Comparison of ENCODE assay signal across 9 cellular contexts in genomic region chr4:4694296-4694772, GRCh38.
DNase-seq lines count a peak whose midpoint lies in the region; ATAC-seq, FAIRE-seq and TF ChIP-seq lines count a peak whose summit lies in the region.
"Had no signal": no experiment of that assay in that cellular context is flagged by ENCODE, and none has a peak within 500 bp of the region (broad histone marks: within the 10 kb centered on the region; RNA-seq: fewer than 3 reads in every experiment).

No MANE protein-coding gene starts in this region.

- DNase-seq in GM06990 (ENCODE audit: extremely low read depth, insufficient read length) (no peak), NCI-H2227 treated with DMSO at 0.1 percent for 48 hours (lab: John Stamatoyannopoulos, UW) (peak; percentile 14), endothelial cell of umbilical vein (ENCODE audit: low read depth, low spot score) (no peak), osteocyte (ENCODE audit: extremely low spot score, unreplicated experiment) (no peak), Peyer's patch (no peak)
- DNase-seq in activated naive CD4-positive, alpha-beta T cell treated with anti-CD3 and anti-CD28 coated beads for 36 hours, result no peak
- DNase-seq: aorta had no signal

- no peak overlapping the region for H3K4me2 ChIP-seq in endothelial cell of umbilical vein (ENCODE audit: insufficient read depth, low read length)

- TF ChIP-seq POLR2A in endothelial cell of umbilical vein (IDR thresholded peaks at IDR 0.05; ENCODE audit: low read depth, low read length), result no peak
- TF ChIP-seq POLR2A in Peyer's patch (IDR thresholded peaks at IDR 0.05), result no peak

- H3K9ac ChIP-seq in endothelial cell of umbilical vein (replicated peaks; ENCODE audit: extremely low read depth, insufficient read depth, low read length), result no peak overlapping the region

- no peaks in the 10 kb centered on the region for H3K79me2 ChIP-seq in endothelial cell of umbilical vein (ENCODE audit: control insufficient read depth, insufficient read depth, low read length)

- H3K27me3 ChIP-seq in GM06990 (replicated peaks; ENCODE audit: control insufficient read depth, insufficient read depth, low read length) (no peaks in the 10 kb centered on the region), endothelial cell of umbilical vein (ENCODE audit: control insufficient read depth in 2 of 2, insufficient read depth in 2 of 2, low read length in 2 of 2) (no peaks in the 10 kb centered on the region), Peyer's patch (no peaks in the 10 kb centered on the region)

- H3K27ac ChIP-seq in endothelial cell of umbilical vein (ENCODE audit: insufficient read depth, low read depth, low read length), result no peak overlapping the region
- no peak overlapping the region for H3K27ac ChIP-seq in Peyer's patch
- H3K27ac ChIP-seq: HL-60 had no signal

- H3K4me3 Mint-ChIP-seq in osteocyte (ENCODE audit: unreplicated experiment), result no peak overlapping the region
- no peak overlapping the region for H3K4me3 Mint-ChIP-seq in activated naive CD4-positive, alpha-beta T cell treated with anti-CD3 and anti-CD28 coated beads for 36 hours

- H3K4me1 Mint-ChIP-seq in osteocyte (ENCODE audit: unreplicated experiment), result peaks cover 21% of the 10 kb centered on the region
- H3K4me1 Mint-ChIP-seq in activated naive CD4-positive, alpha-beta T cell treated with anti-CD3 and anti-CD28 coated beads for 36 hours (ENCODE audit: low read depth), result no peaks in the 10 kb centered on the region

- H4K20me1 ChIP-seq in endothelial cell of umbilical vein (replicated peaks; ENCODE audit: control insufficient read depth, extremely low read depth, insufficient read depth, low read length), result no peaks in the 10 kb centered on the region

- POLR2A ChIA-PET in endothelial cell of umbilical vein (lab: Charles Lee), result no interaction called here

- CTCF ChIA-PET in endothelial cell of umbilical vein (lab: Charles Lee), result interaction anchor here (0.6 kb wide), 1 partner anchor 514 kb away, joined by 3 read pairs; no protein-coding TSS in a partner anchor
- CTCF ChIA-PET in activated naive CD4-positive, alpha-beta T cell treated with anti-CD3 and anti-CD28 coated beads for 36 hours (lab: Charles Lee), result no interaction called here

- dilution Hi-C loops in endothelial cell of umbilical vein (cut with MboI; ENCODE audit: extremely low pct_ligation_motif_present, low sequenced_read_pairs), result no loop called here

- intact Hi-C loops in endothelial cell of umbilical vein (cut with micrococcal nuclease), result no loop called here
- intact Hi-C loops in activated naive CD4-positive, alpha-beta T cell treated with anti-CD3 and anti-CD28 coated beads for 36 hours (cut with micrococcal nuclease), result no loop called here

- no peak overlapping the region for H3K4me3 ChIP-seq in GM06990 (replicated peaks; ENCODE audit: low read depth, low read length)
- no peak overlapping the region for H3K4me3 ChIP-seq in endothelial cell of umbilical vein (replicated peaks in 1 of 3; ENCODE audit: insufficient read depth in 1 of 3, low read depth in 1 of 3, low read length in 3 of 3)
- H3K4me3 ChIP-seq in Peyer's patch, result no peak overlapping the region

- peak overlapping the region; percentile 47 for H3K27ac Mint-ChIP-seq in osteocyte (ENCODE audit: unreplicated experiment)
- H3K27ac Mint-ChIP-seq in activated naive CD4-positive, alpha-beta T cell treated with anti-CD3 and anti-CD28 coated beads for 36 hours, result no peak overlapping the region

- FAIRE-seq in endothelial cell of umbilical vein (lab: Jason Lieb, UNC), result no peak

- H3K36me3 ChIP-seq in GM06990 (ENCODE audit: control insufficient read depth, insufficient read depth, low read length) (no peaks in the 10 kb centered on the region), endothelial cell of umbilical vein (ENCODE audit: control insufficient read depth in 2 of 2, extremely low read depth in 1 of 2, insufficient read depth in 2 of 2, low read length in 2 of 2) (no peaks in the 10 kb centered on the region), Peyer's patch (no peaks in the 10 kb centered on the region)

- H2AFZ ChIP-seq in endothelial cell of umbilical vein (ENCODE audit: low read depth, low read length), result no peak overlapping the region

- BruUV-seq in endothelial cell of umbilical vein (replicated peaks; lab: Mats Ljungman, UMichigan), result no TSS peak

- no peaks in the 10 kb centered on the region for H3K9me3 ChIP-seq in endothelial cell of umbilical vein (replicated peaks; ENCODE audit: control insufficient read depth, insufficient read depth, low read length)
- no peaks in the 10 kb centered on the region for H3K9me3 ChIP-seq in Peyer's patch

- peaks cover 3% of the 10 kb centered on the region for H3K27me3 Mint-ChIP-seq in osteocyte (ENCODE audit: unreplicated experiment)
- no peaks in the 10 kb centered on the region for H3K27me3 Mint-ChIP-seq in activated naive CD4-positive, alpha-beta T cell treated with anti-CD3 and anti-CD28 coated beads for 36 hours (ENCODE audit: low read depth)

- H3K4me1 ChIP-seq in endothelial cell of umbilical vein (ENCODE audit: control insufficient read depth, extremely low read depth, insufficient read depth, low read length) (no peaks in the 10 kb centered on the region), Peyer's patch (peaks cover 0 to 7% (median 0%) of the 10 kb centered on the region in 4 donors)

- no peak for ATAC-seq in GM21390 (IDR thresholded peaks at IDR 0.05; ENCODE audit: unreplicated experiment)

- TF ChIP-seq CTCF in GM06990 (IDR thresholded peaks at IDR 0.05; ENCODE audit: insufficient read depth, low read length, poor library complexity, severe bottlenecking) (peak; percentile 28), endothelial cell of umbilical vein (IDR thresholded peaks at IDR 0.05; ENCODE audit: extremely low read depth in 1 of 2, insufficient read depth in 1 of 2, low read depth in 1 of 2, low read length in 2 of 2) (peak; percentile 4 to 16), osteocyte (IDR thresholded peaks at IDR 0.05) (peak; percentile 51), Peyer's patch (IDR thresholded peaks at IDR 0.05) (no peak)

- H3K36me3 Mint-ChIP-seq in osteocyte (ENCODE audit: unreplicated experiment), result no peaks in the 10 kb centered on the region
- peaks cover 17% of the 10 kb centered on the region for H3K36me3 Mint-ChIP-seq in activated naive CD4-positive, alpha-beta T cell treated with anti-CD3 and anti-CD28 coated beads for 36 hours (ENCODE audit: low read depth)

- H3K9me1 ChIP-seq in endothelial cell of umbilical vein (replicated peaks; ENCODE audit: control insufficient read depth, extremely low read depth, insufficient read depth, low read length), result no peaks in the 10 kb centered on the region

- no peaks in the 10 kb centered on the region for H3K9me3 Mint-ChIP-seq in osteocyte (ENCODE audit: unreplicated experiment)
- peaks cover 12% of the 10 kb centered on the region for H3K9me3 Mint-ChIP-seq in activated naive CD4-positive, alpha-beta T cell treated with anti-CD3 and anti-CD28 coated beads for 36 hours

TF ChIP-seq in endothelial cell of umbilical vein, 7 proteins besides CTCF, POLR2A, EP300 and RAD21:
- TF ChIP-seq GATA2 (IDR thresholded peaks at IDR 0.05; ENCODE audit: insufficient read depth, insufficient read length, low read depth, low read length), result no peak
- TF ChIP-seq MYC (IDR thresholded peaks at IDR 0.05; ENCODE audit: low read depth, low read length), result no peak
- TF ChIP-seq MAX (IDR thresholded peaks at IDR 0.05; ENCODE audit: insufficient read depth, insufficient read length), result no peak
- no peak for TF ChIP-seq EZH2 (IDR thresholded peaks at IDR 0.05; ENCODE audit: borderline replicate concordance, low read depth, low read length, severe bottlenecking)
- no peak for TF ChIP-seq JUN (IDR thresholded peaks at IDR 0.05; ENCODE audit: borderline replicate concordance, insufficient read depth, insufficient read length, low read depth)
- no peak for TF ChIP-seq POLR2AphosphoS5 (IDR thresholded peaks at IDR 0.05; ENCODE audit: insufficient read depth, low read depth, low read length)
- no peak for TF ChIP-seq FOS (IDR thresholded peaks at IDR 0.05; ENCODE audit: borderline replicate concordance, insufficient read depth, low read length)

Comparison
In these comparisons a context has a peak if more than half of its experiments do, and no peak if none do; other contexts are left out.
1. CTCF ChIP-seq: peak in GM06990 (single experiment), endothelial cell of umbilical vein (2 of 2) and osteocyte (single experiment); none in Peyer's patch (0 of 6).